Comparison of ENCODE assay signal across 8 cellular contexts in the genomic region with DNA sequence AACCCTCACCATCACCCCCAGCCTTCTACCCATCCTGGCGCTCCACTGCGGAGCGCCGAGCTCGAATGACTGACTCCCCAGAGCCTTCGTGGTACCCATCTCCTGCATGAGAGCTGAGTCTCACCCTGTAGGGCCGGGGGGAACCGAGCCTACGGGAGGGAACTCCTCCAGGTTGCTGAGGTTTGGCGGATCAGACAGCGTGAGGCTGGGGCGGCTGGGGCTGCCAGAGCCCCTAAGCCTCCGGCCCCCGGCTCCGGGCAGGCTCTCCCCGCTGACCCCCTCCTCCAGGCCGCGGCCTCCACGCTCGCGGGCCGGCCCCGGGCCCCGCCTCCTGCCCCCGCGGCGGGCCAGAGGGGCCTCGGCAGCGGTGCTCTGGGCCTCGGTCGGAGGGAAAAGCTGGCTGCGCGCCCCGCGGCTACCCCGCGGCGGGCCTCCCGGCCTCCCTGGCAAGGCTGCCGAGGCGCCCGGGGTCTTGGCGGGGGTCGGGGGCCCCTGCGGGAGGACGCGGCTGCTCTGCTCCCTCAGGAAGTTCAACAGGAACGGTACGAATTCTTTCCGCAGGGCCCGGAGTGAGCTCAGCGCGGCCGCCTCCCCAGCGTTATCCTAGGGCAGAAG. TPM values are rescaled to one million over a fixed set of nuclear protein-coding genes. Genes with fewer than 3 reads are reported as not detected.
DNase-seq lines count a peak whose midpoint lies in the region; ATAC-seq, FAIRE-seq and TF ChIP-seq lines count a peak whose summit lies in the region.

No MANE protein-coding gene starts in this region.

- no TSS peak for BruUV-seq in GM12878 (replicated peaks; lab: Mats Ljungman, UMichigan)

- H3K27ac Mint-ChIP-seq in stimulated activated naive B cell treated with anti-CD40 and anti-IgM and Interleukin-4, amounts not matched to agents 10 μg/mL and 1 μg/mL and 100 μg/mL, for 72 hours: peak overlapping the region; percentile 51

- H2AFZ ChIP-seq in GM12878 (ENCODE audit: control insufficient read depth, low read depth, low read length) (peak overlapping the region; percentile 94), keratinocyte (ENCODE audit: control insufficient read depth, low read length) (peak overlapping the region; percentile 93)

- H3K27ac ChIP-seq in GM12878 (ENCODE audit: control insufficient read depth, insufficient read depth): peak overlapping the region; percentile 69
- peak overlapping the region; percentile 59 for H3K27ac ChIP-seq in keratinocyte (ENCODE audit: control insufficient read depth, insufficient read depth, low read length)

- H3K9me3 ChIP-seq in GM12878 (replicated peaks; ENCODE audit: control insufficient read depth, insufficient read depth, low read length) (no peaks in the 10 kb centered on the region), keratinocyte (ENCODE audit: control insufficient read depth, low read depth, low read length) (no peaks in the 10 kb centered on the region)

- H3K9me3 Mint-ChIP-seq in stimulated activated naive B cell treated with anti-CD40 and anti-IgM and Interleukin-4, amounts not matched to agents 10 μg/mL and 1 μg/mL and 100 μg/mL, for 72 hours: no peaks in the 10 kb centered on the region

- DNase-seq in NB4 (ENCODE audit: low read depth): peak; percentile 44
- no peak for DNase-seq in GM12878 (ENCODE audit: low read depth, low spot score)
- no peak for DNase-seq in keratinocyte (ENCODE audit: low read depth, low spot score)
- no peak for DNase-seq in stimulated activated naive B cell treated with anti-CD40 and anti-IgM and Interleukin-4, amounts not matched to agents 10 μg/mL and 1 μg/mL and 100 μg/mL, for 72 hours
- no peak for DNase-seq in NCI-H2107 treated with DMSO at 0.1 percent for 48 hours (lab: John Stamatoyannopoulos, UW; ENCODE audit: unreplicated experiment)
- no peak for DNase-seq in DMS79 treated with DMSO at 0.1 percent for 48 hours (lab: John Stamatoyannopoulos, UW)

- in situ Hi-C loops in GM12878 (cut with MboI): no loop called here

- H3K9ac ChIP-seq in GM12878 (ENCODE audit: control insufficient read depth, insufficient read depth, low read length) (peak overlapping the region; percentile 77), keratinocyte (ENCODE audit: control insufficient read depth, extremely low read depth, insufficient read depth, low read length) (peak overlapping the region; percentile 81)

- H3K4me1 ChIP-seq in GM12878 (ENCODE audit: control insufficient read depth, insufficient read depth, low read length): peaks cover 18% of the 10 kb centered on the region
- peaks cover 12% of the 10 kb centered on the region for H3K4me1 ChIP-seq in keratinocyte (ENCODE audit: control insufficient read depth, extremely low read depth, insufficient read depth, low read length)

- WGBS in GM12878 (ENCODE audit: insufficient coverage, insufficient replicate concordance, low lambda C conversion rate, missing lambda C conversion rate): under 1% methylated on average over 38 of the region's 55 CpGs

- H3K4me1 Mint-ChIP-seq in stimulated activated naive B cell treated with anti-CD40 and anti-IgM and Interleukin-4, amounts not matched to agents 10 μg/mL and 1 μg/mL and 100 μg/mL, for 72 hours: peaks cover 7 to 24% of the 10 kb centered on the region in 2 donors

- H3K9me1 ChIP-seq in keratinocyte (ENCODE audit: control insufficient read depth, extremely low read depth, insufficient read depth, low read length): no peaks in the 10 kb centered on the region

- SMC1A ChIA-PET in GM12878 (lab: Charles Lee; ENCODE audit: uncharacterized antibody, unreplicated experiment): interaction anchor here (0.6 kb wide), 1 partner anchor 448 kb away, joined by 3 read pairs; no protein-coding TSS in a partner anchor

- no peak for TF ChIP-seq EP300 in GM12878 (IDR thresholded peaks at IDR 0.05; ENCODE audit: borderline replicate concordance in 1 of 2, control insufficient read depth in 1 of 2, low read depth in 2 of 2, low read length in 2 of 2)

- no peak for TF ChIP-seq POLR2A in NB4 (IDR thresholded peaks at IDR 0.05; ENCODE audit: extremely low read depth, insufficient read length)
- TF ChIP-seq POLR2A in GM12878 (IDR thresholded peaks at IDR 0.05; ENCODE audit: low read depth, low read length): no peak

- ATAC-seq in GM21786 (IDR thresholded peaks at IDR 0.05; ENCODE audit: unreplicated experiment): peak; percentile 31
- peak; percentile 59 for ATAC-seq in GM12878
- ATAC-seq in stimulated activated naive B cell treated with anti-CD40 and anti-IgM and Interleukin-4, amounts not matched to agents 10 μg/mL and 1 μg/mL and 100 μg/mL, for 72 hours (replicated peaks): peak; percentile 43 to 47

- TF ChIP-seq RAD21 in GM12878 (IDR thresholded peaks at IDR 0.05; ENCODE audit: insufficient read depth, low read depth, low read length): no peak

- CTCF ChIA-PET in GM12878 (lab: Yijun Ruan, JAX): interaction anchor here (6.2 kb wide), 1 partner anchor 190 kb away, joined by 26 read pairs; no protein-coding TSS in a partner anchor

- H4K20me1 ChIP-seq in GM12878 (ENCODE audit: control insufficient read depth, insufficient read depth) (no peaks in the 10 kb centered on the region), keratinocyte (ENCODE audit: control insufficient read depth, extremely low read depth, insufficient read depth, low read length) (no peaks in the 10 kb centered on the region)

- H3K27me3 ChIP-seq in GM12878 (replicated peaks in 1 of 2; ENCODE audit: control insufficient read depth in 2 of 2, insufficient read depth in 2 of 2, low read length in 1 of 2): no peaks in the 10 kb centered on the region
- H3K27me3 ChIP-seq in keratinocyte (ENCODE audit: control insufficient read depth, extremely low read depth, insufficient read depth, low read length): no peaks in the 10 kb centered on the region

- no peak for FAIRE-seq in GM12878 (lab: Jason Lieb, UNC)
- no peak for FAIRE-seq in keratinocyte (lab: Jason Lieb, UNC)

- dilution Hi-C loops in keratinocyte (cut with MboI; ENCODE audit: extremely low pct_ligation_motif_present, low sequenced_read_pairs): no loop called here

- H3K79me2 ChIP-seq in GM12878 (ENCODE audit: control insufficient read depth, insufficient read depth, low read length): peaks cover 6% of the 10 kb centered on the region
- H3K79me2 ChIP-seq in keratinocyte (ENCODE audit: control insufficient read depth, insufficient read depth, low read length): peaks cover 4% of the 10 kb centered on the region

- intact Hi-C loops in GM12878 (cut with micrococcal nuclease; ENCODE audit: unreplicated experiment): loop anchor here (10.0 kb wide), 1 partner anchor 189 kb away; a partner anchor contains a TSS

- H3K36me3 Mint-ChIP-seq in stimulated activated naive B cell treated with anti-CD40 and anti-IgM and Interleukin-4, amounts not matched to agents 10 μg/mL and 1 μg/mL and 100 μg/mL, for 72 hours: peaks cover 20 to 27% of the 10 kb centered on the region in 2 donors

- RAD21 ChIA-PET in GM12878 (lab: Charles Lee; ENCODE audit: unreplicated experiment): interaction anchor here (1.5 kb wide), 1 partner anchor 190 kb away, joined by 6 read pairs; no protein-coding TSS in a partner anchor

- TF ChIP-seq CTCF in NB4 (IDR thresholded peaks at IDR 0.05; ENCODE audit: low read depth, low read length) (no peak), GM12878 (IDR thresholded peaks at IDR 0.05 in 2 of 3, conservative IDR thresholded peaks at IDR 0.05 in 1 of 3; ENCODE audit: control insufficient read depth in 2 of 3, extremely low read depth in 1 of 3, insufficient read depth in 1 of 3, low read depth in 3 of 3, low read length in 3 of 3) (no peak), keratinocyte (optimal IDR thresholded peaks at IDR 0.05 in 1 of 3, IDR thresholded peaks at IDR 0.05 in 1 of 3, conservative IDR thresholded peaks at IDR 0.05 in 1 of 3; ENCODE audit: extremely low read depth in 1 of 3, insufficient read depth in 2 of 3, low read length in 3 of 3) (no peak)

- peak overlapping the region; percentile 86 for H3K4me2 ChIP-seq in GM12878 (ENCODE audit: control insufficient read depth, insufficient read depth)
- H3K4me2 ChIP-seq in keratinocyte (ENCODE audit: control insufficient read depth, extremely low read depth, insufficient read depth, low read depth, low read length): peak overlapping the region; percentile 70

- peak overlapping the region; percentile 76 for H3K4me3 ChIP-seq in GM08714 (ENCODE audit: low read length)
- peak overlapping the region; percentile 68 for H3K4me3 ChIP-seq in NB4 (ENCODE audit: low read depth, low read length)
- H3K4me3 ChIP-seq in GM12878: peak overlapping the region; percentile 88
- peak overlapping the region; percentile 76 to 79 (median 76) for H3K4me3 ChIP-seq in keratinocyte (ENCODE audit: control insufficient read depth in 2 of 3, extremely low read depth in 1 of 3, insufficient read depth in 2 of 3, low read depth in 1 of 3, low read length in 3 of 3)

- no peaks in the 10 kb centered on the region for H3K27me3 Mint-ChIP-seq in stimulated activated naive B cell treated with anti-CD40 and anti-IgM and Interleukin-4, amounts not matched to agents 10 μg/mL and 1 μg/mL and 100 μg/mL, for 72 hours

- peak overlapping the region; percentile 84 to 90 for H3K4me3 Mint-ChIP-seq in stimulated activated naive B cell treated with anti-CD40 and anti-IgM and Interleukin-4, amounts not matched to agents 10 μg/mL and 1 μg/mL and 100 μg/mL, for 72 hours

- H3K36me3 ChIP-seq in GM12878 (ENCODE audit: control insufficient read depth in 2 of 2, insufficient read depth in 2 of 2, low read length in 1 of 2) (peaks cover 8% of the 10 kb centered on the region in 2 experiments; a peak in 3 of 4 replicates), keratinocyte (ENCODE audit: control insufficient read depth in 2 of 2, extremely low read depth in 1 of 2, insufficient read depth in 2 of 2, low read length in 2 of 2) (peaks cover 16 to 32% of the 10 kb centered on the region in 2 experiments)

- POLR2A ChIA-PET in GM12878 (lab: Charles Lee): interaction anchor here (0.5 kb wide), 1 partner anchor 1543 kb away, joined by 5 read pairs; no protein-coding TSS in a partner anchor

RNA-seq across cellular contexts. Expression of a gene that starts 0.6 kb away (rescaled TPM):
- total RNA-seq in GM12878 (2013; cell fraction: nucleolus; rRNA removed): 22.2 and 27.4 TPM in 2 replicates
- total RNA-seq in GM12878 (2014; rRNA removed): 7.3 and 9.1 TPM in 2 replicates
- 3.9 and 5.6 TPM in 2 replicates for total RNA-seq in GM12878 (2014; rRNA removed; fragmentation: Illumina TruSeq; extraction: Trizol)
- 11.2 and 14.2 TPM in 2 replicates for total RNA-seq in GM12878 (2021)
- 3.6 TPM for polyA plus RNA-seq in GM12878 (2011; ENCODE audit: low read depth)
- 5.4 and 6.3 TPM in 2 replicates for polyA plus RNA-seq in GM12878 (2011; rRNA removed)
- 6.5 and 8.5 TPM in 2 replicates for polyA plus RNA-seq in GM12878 (2011; cell fraction: cytosol; rRNA removed)
- polyA plus RNA-seq in GM12878 (2011; cell fraction: nucleus; rRNA removed): 20.1 and 28.7 TPM in 2 replicates
- 6.9 and 7.1 TPM in 2 replicates for polyA plus RNA-seq in GM12878 (2012)
- polyA plus RNA-seq in GM12878 (2014; fragmentation: Illumina TruSeq; extraction: Trizol): 2.5 and 4.2 TPM in 2 replicates
- 1 to 10 TPM in 1 of 2 experiments, under 1 TPM in 1; 0.56 to 1.6 TPM for polyA plus RNA-seq in GM12878 (2014; fragmentation: Nextera tagmentation; extraction: Ambion mirVana)
- polyA plus RNA-seq in GM12878 (2014; rRNA removed): 8.3 and 9.3 TPM in 2 replicates
- 1 to 10 TPM; 7.2 to 8.7 TPM for polyA plus RNA-seq in GM12878 (2016; fragmentation: Nextera tagmentation; extraction: Ambion mirVana)
- polyA minus RNA-seq in GM12878 (2011; rRNA and poly(A)+ RNA removed): 5.5 and 7.4 TPM in 2 replicates
- polyA minus RNA-seq in GM12878 (2011; cell fraction: cytosol; rRNA and poly(A)+ RNA removed): 2.8 and 3.5 TPM in 2 replicates
- polyA minus RNA-seq in GM12878 (2011; cell fraction: nucleus; rRNA and poly(A)+ RNA removed): 9.1 and 16.0 TPM in 2 replicates
- polyA plus RNA-seq in keratinocyte: 3.6 to 4.7 TPM (median 3.8 TPM) in 3 replicates
- 3.4 TPM for polyA plus RNA-seq in keratinocyte (2011; ENCODE audit: low read depth)
- 1.5 and 2.7 TPM in 2 replicates for polyA plus RNA-seq in keratinocyte (2011; cell fraction: cytosol; rRNA removed)
- polyA plus RNA-seq in keratinocyte (2011; cell fraction: nucleus; rRNA removed): 9.5 and 10.9 TPM in 2 replicates
- 4.5 and 4.8 TPM in 2 replicates for polyA plus RNA-seq in keratinocyte (2012; ENCODE audit: low replicate concordance)
- polyA minus RNA-seq in keratinocyte: 3.3 to 5.9 TPM (median 4.5 TPM) in 3 replicates
- 3.1 TPM for polyA minus RNA-seq in keratinocyte (2011; cell fraction: cytosol; rRNA and poly(A)+ RNA removed)
- 9.2 and 9.5 TPM in 2 replicates for polyA minus RNA-seq in keratinocyte (2011; cell fraction: nucleus; rRNA and poly(A)+ RNA removed)
